8 cellular contexts compared by ENCODE assay signal in genomic region chr6:31541658-31542521, GRCh38. TPM values are rescaled to one million over a fixed set of nuclear protein-coding genes. Genes with fewer than 3 reads are reported as not detected.
DNase-seq lines count a peak whose midpoint lies in the region; ATAC-seq and TF ChIP-seq lines count a peak whose summit lies in the region.

Gene DDX39B, minus strand, starts transcription at chr6:31542003. Its CDS starts 1,471 bp downstream, at chr6:31540532.

- ATAC-seq in GM19351 (IDR thresholded peaks at IDR 0.05; ENCODE audit: unreplicated experiment) (peak; percentile 56), HG03521 (IDR thresholded peaks at IDR 0.05; ENCODE audit: unreplicated experiment) (peak; percentile 61), left lung (peak; percentile 90)

- peaks cover 39% of the 10 kb centered on the region for H3K36me3 ChIP-seq in BLaER1
- peaks cover 0 to 34% of the 10 kb centered on the region in 2 donors for H3K36me3 ChIP-seq in left lung

- no peaks in the 10 kb centered on the region for H3K27me3 ChIP-seq in BLaER1
- H3K27me3 ChIP-seq in left lung, result no peaks in the 10 kb centered on the region

- H3K9ac ChIP-seq in BLaER1, result peak within 1 kb of the TSS; percentile 97

- H3K27ac ChIP-seq in BLaER1 (peak within 1 kb of the TSS; percentile 97), left lung (peak within 1 kb of the TSS; percentile 95 to 96)

- peak within 1 kb of the TSS; percentile 87 for H3K4me3 ChIP-seq in BLaER1
- peak within 1 kb of the TSS; percentile 66 to 83 for H3K4me3 ChIP-seq in left lung

- H4K20me1 ChIP-seq in BLaER1, result peaks cover 43% of the 10 kb centered on the region

- H3K4me1 ChIP-seq in BLaER1, result peaks cover 67% of the 10 kb centered on the region
- H3K4me1 ChIP-seq in left lung, result peaks cover 20 to 55% of the 10 kb centered on the region in 2 donors

- TF ChIP-seq CTCF in left lung (IDR thresholded peaks at IDR 0.05), result no peak

- no peaks in the 10 kb centered on the region for H3K9me3 ChIP-seq in BLaER1
- H3K9me3 ChIP-seq in left lung, result no peaks in the 10 kb centered on the region

- DNase-seq in NCI-H748 (lab: John Stamatoyannopoulos, UW; ENCODE audit: unreplicated experiment) (peak; percentile 99), dedifferentiated amniotic fluid mesenchymal stem cell (ENCODE audit: extremely low spot score) (peak; percentile 95), left lung (peak; percentile 97)
- DNase-seq in activated CD4-positive, alpha-beta T cell treated with anti-CD3 and anti-CD28 coated beads, Interleukin-2, amount 50 U/mL, for 24 hours (ENCODE audit: low read depth in 1 of 2, low spot score in 1 of 2), result peak; percentile 83 to 94
- peak; percentile 92 for DNase-seq in stimulated activated CD4-positive, alpha-beta T cell treated with anti-CD3 and anti-CD28 coated beads, Interleukin-2, amount 100 ng/mL, for 4 hours (ENCODE audit: low read depth)

- intact Hi-C loops in left lung (cut with DNase I), result loop anchor here in 1 of 2 donors (10.0 kb wide), 1 partner anchor 53 kb away; the partner anchor contains the start of gene NCR3

- peak within 1 kb of the TSS; percentile 98 for H3K4me2 ChIP-seq in BLaER1

RNA-seq across cellular contexts. Expression of gene DDX39B, which starts in this region (rescaled TPM):
- 100 to 1,000 TPM; 201 to 319 TPM for total RNA-seq in left lung

Comparison
In these comparisons a context has a peak if more than half of its experiments do, and no peak if none do; other contexts are left out.
1. Peak in every context shown above with its lines: DNase-seq, ATAC-seq, H3K4me3 ChIP-seq and H3K27ac ChIP-seq.